In the genomic region with DNA sequence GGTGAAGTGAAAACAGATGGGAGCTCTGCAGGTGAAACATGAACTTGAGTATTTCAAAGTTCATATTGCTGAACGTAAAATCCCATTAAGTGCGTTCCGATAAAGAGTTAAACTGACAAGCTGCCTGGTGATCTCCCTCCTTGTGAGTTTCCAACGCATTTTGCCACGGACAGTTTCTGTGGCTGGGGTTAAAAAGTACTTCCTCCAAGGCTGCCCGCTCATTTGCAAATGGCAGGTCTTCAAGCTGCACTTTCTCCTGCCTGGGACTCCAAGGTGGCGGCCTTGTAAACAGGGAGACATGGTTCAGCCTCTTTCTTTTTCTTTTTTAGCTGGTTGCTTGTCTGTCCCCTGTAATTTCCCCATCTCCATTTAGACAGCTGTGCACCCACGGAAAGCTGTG, we compare ENCODE assay signal across 21 cellular contexts.
A peak's percentile ranks its signal among the peaks of the same experiment; 100 is the strongest.
DNase-seq lines count a peak whose midpoint lies in the region; ATAC-seq lines count a peak whose summit lies in the region.
"Had no signal": no experiment of that assay in that cellular context is flagged by ENCODE, and none has a peak within 500 bp of the region (broad histone marks: within the 10 kb centered on the region; RNA-seq: fewer than 3 reads in every experiment).

No MANE protein-coding gene starts in this region.

- peak; percentile 60 for ATAC-seq in GM18867 (IDR thresholded peaks at IDR 0.05; ENCODE audit: unreplicated experiment)
- ATAC-seq in GM21529 (IDR thresholded peaks at IDR 0.05; ENCODE audit: unreplicated experiment), result peak; percentile 62
- ATAC-seq in HG02763 (IDR thresholded peaks at IDR 0.05; ENCODE audit: unreplicated experiment), result no peak
- ATAC-seq in HG03196 (IDR thresholded peaks at IDR 0.05; ENCODE audit: unreplicated experiment), result no peak
- ATAC-seq: activated CD4-positive, CD25-positive, alpha-beta regulatory T cell treated with anti-CD3 and anti-CD28 coated beads, Interleukin-2, amount 50 U/mL, for 24 hours; activated CD8-positive, alpha-beta T cell treated with anti-CD3 and anti-CD28 coated beads for 36 hours; left cardiac atrium; stimulated activated naive CD8-positive, alpha-beta T cell treated with anti-CD3 and anti-CD28 coated beads, Interleukin-15, Interleukin-2, amounts not matched to agents 100 U/mL and 50 U/mL, for 24 hours had no signal

- in situ Hi-C loops in KBM-7 (cut with MboI; ENCODE audit: low pct_unique_long_range_greater_than_20kb, low sequenced_read_pairs), result no loop called here

- DNase-seq in KBM-7 (peak; percentile 11), cerebellum (ENCODE audit: low spot score) (peak; percentile 30), T1000 (lab: John Stamatoyannopoulos, UW) (no peak), NCI-H1105 treated with DMSO at 0.1 percent for 48 hours (lab: John Stamatoyannopoulos, UW) (no peak)
- DNase-seq: activated CD8-positive, alpha-beta T cell treated with anti-CD3 and anti-CD28 coated beads for 36 hours; activated gamma-delta T cell treated with Interleukin-2 at 50 U/mL for 16 hours; amniotic stem cell; H7; left cardiac atrium; mesenchymal stem cell; NCI-H2171 treated with DMSO at 0.1 percent for 48 hours; NCI-H526 treated with DMSO at 0.1 percent for 48 hours; stimulated activated CD4-positive, alpha-beta T cell treated with anti-CD3 and anti-CD28 coated beads, Interleukin-2, amount 100 ng/mL, for 48 hours; stimulated activated naive CD8-positive, alpha-beta T cell treated with anti-CD3 and anti-CD28 coated beads, Interleukin-15, Interleukin-2, amounts not matched to agents 100 U/mL and 50 U/mL, for 24 hours; T-helper 9 cell; tibial artery had no signal

Comparison
In these comparisons a context has a peak if more than half of its experiments do, and no peak if none do; other contexts are left out.
1. ATAC-seq: peak in GM18867 (single experiment) and GM21529 (single experiment); none in HG02763 (single experiment) and HG03196 (single experiment).
2. DNase-seq: peak in KBM-7 (single experiment) and cerebellum (single experiment); none in T1000 (single experiment) and NCI-H1105 treated with DMSO at 0.1 percent for 48 hours (single experiment).